Comparison of ENCODE assay signal across 1 cellular context in genomic region chr11:10091314-10092045, GRCh38.
TF ChIP-seq lines count a peak whose summit lies in the region.

No MANE protein-coding gene starts in this region.

TF ChIP-seq in K562, 482 proteins besides CTCF, POLR2A, EP300 and RAD21:
- TF ChIP-seq, protein P1, sequence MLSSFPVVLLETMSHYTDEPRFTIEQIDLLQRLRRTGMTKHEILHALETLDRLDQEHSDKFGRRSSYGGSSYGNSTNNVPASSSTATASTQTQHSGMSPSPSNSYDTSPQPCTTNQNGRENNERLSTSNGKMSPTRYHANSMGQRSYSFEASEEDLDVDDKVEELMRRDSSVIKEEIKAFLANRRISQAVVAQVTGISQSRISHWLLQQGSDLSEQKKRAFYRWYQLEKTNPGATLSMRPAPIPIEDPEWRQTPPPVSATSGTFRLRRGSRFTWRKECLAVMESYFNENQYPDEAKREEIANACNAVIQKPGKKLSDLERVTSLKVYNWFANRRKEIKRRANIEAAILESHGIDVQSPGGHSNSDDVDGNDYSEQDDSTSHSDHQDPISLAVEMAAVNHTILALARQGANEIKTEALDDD (IDR thresholded peaks at IDR 0.05) = peak; percentile 17; the same call in 1 of the 2 replicates
- TF ChIP-seq TEAD1 (CRISPR knock-in tag; IDR thresholded peaks at IDR 0.05) (0 out of 4 replicates have a peak, but pooled peaks of 1 of the 2 experiments have one; percentile 13), CXXC5 (CRISPR knock-in tag; IDR thresholded peaks at IDR 0.05) (peak; percentile 56), CEBPG (CRISPR knock-in tag; IDR thresholded peaks at IDR 0.05) (no peak), CEBPG (tag; conservative IDR thresholded peaks at IDR 0.05 in 1 of 2, IDR thresholded peaks at IDR 0.05 in 1 of 2) (peak; percentile 30 to 56; a peak in 1 of 4 replicates), ZBTB7A (IDR thresholded peaks at IDR 0.05; ENCODE audit: borderline replicate concordance, control insufficient read depth, low read depth, low read length) (no peak), TEAD4 (IDR thresholded peaks at IDR 0.05; ENCODE audit: low read length) (peak; percentile 40; the same call in 1 of the 2 replicates), TEAD4 (CRISPR knock-in tag; IDR thresholded peaks at IDR 0.05; ENCODE audit: borderline replicate concordance) (no peak), TFAM (CRISPR knock-in tag; conservative IDR thresholded peaks at IDR 0.05) (no peak), SP1 (CRISPR knock-in tag; IDR thresholded peaks at IDR 0.05) (no peak), RNF2 (IDR thresholded peaks at IDR 0.05) (0 out of 2 replicates have a peak, but pooled peaks have one; percentile 21), KLF1 (tag; IDR thresholded peaks at IDR 0.05) (no peak), ZNF133 (CRISPR knock-in tag; IDR thresholded peaks at IDR 0.05) (no peak), RCOR1 (IDR thresholded peaks at IDR 0.05; ENCODE audit: borderline replicate concordance in 1 of 2, low read depth in 2 of 2, low read length in 2 of 2) (peak in 1 of 2 experiments; percentile 47; a peak in 1 of 4 replicates), ZNF766 (CRISPR knock-in tag; conservative IDR thresholded peaks at IDR 0.05) (0 out of 2 replicates have a peak, but pooled peaks have one; percentile 34), SREBF2 (CRISPR knock-in tag; IDR thresholded peaks at IDR 0.05) (no peak), ZNF398 (CRISPR knock-in tag; IDR thresholded peaks at IDR 0.05) (no peak)
- TF ChIP-seq, protein P2, sequence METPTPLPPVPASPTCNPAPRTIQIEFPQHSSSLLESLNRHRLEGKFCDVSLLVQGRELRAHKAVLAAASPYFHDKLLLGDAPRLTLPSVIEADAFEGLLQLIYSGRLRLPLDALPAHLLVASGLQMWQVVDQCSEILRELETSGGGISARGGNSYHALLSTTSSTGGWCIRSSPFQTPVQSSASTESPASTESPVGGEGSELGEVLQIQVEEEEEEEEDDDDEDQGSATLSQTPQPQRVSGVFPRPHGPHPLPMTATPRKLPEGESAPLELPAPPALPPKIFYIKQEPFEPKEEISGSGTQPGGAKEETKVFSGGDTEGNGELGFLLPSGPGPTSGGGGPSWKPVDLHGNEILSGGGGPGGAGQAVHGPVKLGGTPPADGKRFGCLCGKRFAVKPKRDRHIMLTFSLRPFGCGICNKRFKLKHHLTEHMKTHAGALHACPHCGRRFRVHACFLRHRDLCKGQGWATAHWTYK (CRISPR knock-in tag; IDR thresholded peaks at IDR 0.05) = no peak
- TF ChIP-seq, protein P3, sequence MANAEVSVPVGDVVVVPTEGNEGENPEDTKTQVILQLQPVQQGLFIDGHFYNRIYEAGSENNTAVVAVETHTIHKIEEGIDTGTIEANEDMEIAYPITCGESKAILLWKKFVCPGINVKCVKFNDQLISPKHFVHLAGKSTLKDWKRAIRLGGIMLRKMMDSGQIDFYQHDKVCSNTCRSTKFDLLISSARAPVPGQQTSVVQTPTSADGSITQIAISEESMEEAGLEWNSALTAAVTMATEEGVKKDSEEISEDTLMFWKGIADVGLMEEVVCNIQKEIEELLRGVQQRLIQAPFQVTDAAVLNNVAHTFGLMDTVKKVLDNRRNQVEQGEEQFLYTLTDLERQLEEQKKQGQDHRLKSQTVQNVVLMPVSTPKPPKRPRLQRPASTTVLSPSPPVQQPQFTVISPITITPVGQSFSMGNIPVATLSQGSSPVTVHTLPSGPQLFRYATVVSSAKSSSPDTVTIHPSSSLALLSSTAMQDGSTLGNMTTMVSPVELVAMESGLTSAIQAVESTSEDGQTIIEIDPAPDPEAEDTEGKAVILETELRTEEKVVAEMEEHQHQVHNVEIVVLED (CRISPR knock-in tag; IDR thresholded peaks at IDR 0.05) = no peak
